In the genomic region with DNA sequence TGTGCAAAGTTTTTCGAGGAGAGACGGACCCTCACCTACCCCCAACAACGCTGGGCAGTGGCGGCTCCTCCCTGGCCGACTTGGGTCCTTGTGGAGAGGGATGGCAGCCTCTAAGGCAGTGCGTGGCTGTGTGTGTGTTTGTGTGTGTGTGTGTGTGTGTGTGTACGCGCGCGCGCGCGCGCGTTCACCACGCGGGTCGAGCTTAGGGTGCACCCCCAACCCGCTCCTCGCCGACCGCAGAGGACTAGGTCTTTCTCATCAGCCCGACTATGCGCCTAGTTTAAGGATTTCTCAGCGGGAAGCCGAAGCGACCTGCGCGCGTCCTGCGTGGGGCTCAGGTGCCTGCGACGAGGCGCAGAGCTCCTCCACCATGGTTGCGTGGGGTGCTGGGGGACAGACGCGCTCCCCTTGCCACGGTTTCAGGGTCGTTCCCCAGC, we compare ENCODE assay signal across 8 cellular contexts. TPM values are rescaled to one million over a fixed set of nuclear protein-coding genes. Genes with fewer than 3 reads are reported as not detected.
A peak's percentile ranks its signal among the peaks of the same experiment; 100 is the strongest.
DNase-seq lines count a peak whose midpoint lies in the region; ATAC-seq and TF ChIP-seq lines count a peak whose summit lies in the region.

No MANE protein-coding gene starts in this region.

- peaks cover 42% of the 10 kb centered on the region for H3K4me1 ChIP-seq in body of pancreas

- H3K36me3 ChIP-seq in body of pancreas (replicated peaks in 1 of 2; ENCODE audit: insufficient read depth in 1 of 2, low read depth in 2 of 2) = no peaks in the 10 kb centered on the region

- H3K27me3 ChIP-seq in body of pancreas (no peaks in the 10 kb centered on the region), layer of hippocampus (ENCODE audit: control insufficient read depth, insufficient read depth, low read length) (no peaks in the 10 kb centered on the region)

- 0 to 1% methylated on average over 1 to 39 of the region's 39 CpGs for WGBS in body of pancreas, 2 donors

- H3K36me3 Mint-ChIP-seq in stimulated activated naive CD8-positive, alpha-beta T cell treated with anti-CD3 and anti-CD28 coated beads, Interleukin-15, Interleukin-2, amounts not matched to agents 100 ng/mL and 50 ng/mL, for 24 hours (ENCODE audit: low read depth) = no peaks in the 10 kb centered on the region

- peak overlapping the region; percentile 58 to 86 for H3K4me3 ChIP-seq in body of pancreas

- H3K9me3 Mint-ChIP-seq in stimulated activated naive CD8-positive, alpha-beta T cell treated with anti-CD3 and anti-CD28 coated beads, Interleukin-15, Interleukin-2, amounts not matched to agents 100 ng/mL and 50 ng/mL, for 24 hours = no peaks in the 10 kb centered on the region
- H3K9me3 Mint-ChIP-seq in stimulated activated naive CD8-positive, alpha-beta T cell treated with anti-CD3 and anti-CD28 coated beads, Interleukin-15, amount 100 ng/mL, for 72 hours = peaks cover 0 to under 1% of the 10 kb centered on the region in 2 donors

- no peak for DNase-seq in stimulated activated naive CD8-positive, alpha-beta T cell treated with anti-CD3 and anti-CD28 coated beads, Interleukin-15, Interleukin-2, amounts not matched to agents 100 U/mL and 50 U/mL, for 24 hours
- DNase-seq in body of pancreas (peak in 2 of 4 donors; percentile 32 to 38), OCI-M2 (lab: John Stamatoyannopoulos, UW; ENCODE audit: unreplicated experiment) (no peak)
- DNase-seq in stimulated activated naive CD8-positive, alpha-beta T cell treated with anti-CD3 and anti-CD28 coated beads, Interleukin-15, amount 100 ng/mL, for 72 hours = no peak

- H3K4me3 Mint-ChIP-seq in stimulated activated naive CD8-positive, alpha-beta T cell treated with anti-CD3 and anti-CD28 coated beads, Interleukin-15, Interleukin-2, amounts not matched to agents 100 ng/mL and 50 ng/mL, for 24 hours = peak overlapping the region; percentile 78
- H3K4me3 Mint-ChIP-seq in stimulated activated naive CD8-positive, alpha-beta T cell treated with anti-CD3 and anti-CD28 coated beads, Interleukin-15, amount 100 ng/mL, for 72 hours = peak overlapping the region; percentile 70 to 82

- no peaks in the 10 kb centered on the region for H3K9me3 ChIP-seq in body of pancreas

- peaks cover 23% of the 10 kb centered on the region for H3K4me1 Mint-ChIP-seq in stimulated activated naive CD8-positive, alpha-beta T cell treated with anti-CD3 and anti-CD28 coated beads, Interleukin-15, Interleukin-2, amounts not matched to agents 100 ng/mL and 50 ng/mL, for 24 hours (ENCODE audit: low read depth)
- H3K4me1 Mint-ChIP-seq in stimulated activated naive CD8-positive, alpha-beta T cell treated with anti-CD3 and anti-CD28 coated beads, Interleukin-15, amount 100 ng/mL, for 72 hours = peaks cover 24% of the 10 kb centered on the region

- H3K27me3 Mint-ChIP-seq in stimulated activated naive CD8-positive, alpha-beta T cell treated with anti-CD3 and anti-CD28 coated beads, Interleukin-15, Interleukin-2, amounts not matched to agents 100 ng/mL and 50 ng/mL, for 24 hours = peaks cover 76% of the 10 kb centered on the region
- peaks cover 85% of the 10 kb centered on the region for H3K27me3 Mint-ChIP-seq in stimulated activated naive CD8-positive, alpha-beta T cell treated with anti-CD3 and anti-CD28 coated beads, Interleukin-15, amount 100 ng/mL, for 72 hours

- H3K27ac Mint-ChIP-seq in stimulated activated naive CD8-positive, alpha-beta T cell treated with anti-CD3 and anti-CD28 coated beads, Interleukin-15, Interleukin-2, amounts not matched to agents 100 ng/mL and 50 ng/mL, for 24 hours = no peak overlapping the region
- H3K27ac Mint-ChIP-seq in stimulated activated naive CD8-positive, alpha-beta T cell treated with anti-CD3 and anti-CD28 coated beads, Interleukin-15, amount 100 ng/mL, for 72 hours = peak overlapping the region in 1 of 2 donors; percentile 56

- intact Hi-C loops in body of pancreas (cut with DNase I) = loop anchor here (5.0 kb wide), 1 partner anchor 53 kb away; no protein-coding TSS in a partner anchor

- TF ChIP-seq CTCF in body of pancreas (IDR thresholded peaks at IDR 0.05) = no peak

- no peak for ATAC-seq in stimulated activated naive CD8-positive, alpha-beta T cell treated with anti-CD3 and anti-CD28 coated beads, Interleukin-15, Interleukin-2, amounts not matched to agents 100 U/mL and 50 U/mL, for 24 hours
- no peak for ATAC-seq in body of pancreas
- peak; percentile 22 for ATAC-seq in stimulated activated naive CD8-positive, alpha-beta T cell treated with anti-CD3 and anti-CD28 coated beads, Interleukin-15, amount 100 ng/mL, for 72 hours
- no peak for ATAC-seq in GM18868 (IDR thresholded peaks at IDR 0.05; ENCODE audit: unreplicated experiment)
- ATAC-seq in HG02870 (IDR thresholded peaks at IDR 0.05; ENCODE audit: unreplicated experiment) = no peak

- H3K27ac ChIP-seq in body of pancreas (peak overlapping the region; percentile 49 to 92 (median 88)), layer of hippocampus (ENCODE audit: low read depth, low read length) (peak overlapping the region; percentile 94)

- TF ChIP-seq POLR2A in body of pancreas (IDR thresholded peaks at IDR 0.05) = no peak

RNA-seq across cellular contexts. Expression of a gene that starts 0.9 kb away (rescaled TPM):
- 10 to 100 TPM; 29.6 to 37.2 TPM for total RNA-seq in body of pancreas
